21 cellular contexts compared by ENCODE assay signal in the genomic region with DNA sequence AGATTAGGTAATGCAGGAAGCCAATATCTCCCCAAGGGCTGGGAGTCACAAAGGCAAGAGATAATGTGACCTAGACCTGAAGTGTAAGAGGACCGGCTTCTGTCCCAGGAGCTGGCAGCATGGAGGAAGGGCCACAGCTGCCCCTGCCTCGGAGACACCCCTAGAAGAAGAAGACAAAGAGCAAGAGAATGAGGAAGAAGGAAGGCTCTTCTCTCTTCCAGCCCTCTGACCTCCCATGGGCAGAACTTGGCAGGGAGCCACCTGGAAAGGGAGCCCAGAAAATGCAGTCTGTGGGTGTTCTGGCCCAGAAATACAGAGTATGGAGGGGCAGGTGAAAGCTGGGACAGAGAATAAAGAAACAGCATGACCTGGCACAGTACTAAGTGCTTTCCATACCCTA.
DNase-seq lines count a peak whose midpoint lies in the region; ATAC-seq and TF ChIP-seq lines count a peak whose summit lies in the region.
"Had no signal": no experiment of that assay in that cellular context is flagged by ENCODE, and none has a peak within 500 bp of the region (broad histone marks: within the 10 kb centered on the region; RNA-seq: fewer than 3 reads in every experiment).

No MANE protein-coding gene starts in this region.

- POLR2A ChIA-PET in RWPE1 (lab: Yijun Ruan, JAX; ENCODE audit: low non-redundant PET) = no interaction called here

- H3K27ac ChIP-seq in BLaER1 treated with 17β-estradiol and CSF1 and Interleukin-3, amounts not matched to agents 10 nM and 100 nM = no peak overlapping the region
- peak overlapping the region; percentile 76 for H3K27ac ChIP-seq in RWPE1
- peak overlapping the region in 3 of 4 donors; percentile 8 to 65 (median 36) for H3K27ac ChIP-seq in esophagus squamous epithelium
- H3K27ac ChIP-seq: BLaER1, Peyer's patch, SK-N-MC had no signal

- no peak for DNase-seq in RWPE1 (ENCODE audit: low spot score)
- DNase-seq in esophagus squamous epithelium (lab: John Stamatoyannopoulos, UW) = no peak
- peak; percentile 53 for DNase-seq in sciatic nerve (ENCODE audit: low spot score)
- no peak for DNase-seq in activated CD4-positive, CD25-positive, alpha-beta regulatory T cell (lab: John Stamatoyannopoulos, UW)
- no peak for DNase-seq in hepatic stellate cell (ENCODE audit: low spot score)
- DNase-seq: ACHN; CD8-positive, alpha-beta T cell; DND-41; MV-4-11; NCI-H1105 treated with DMSO at 0.1 percent for 48 hours; NCI-H2081; NCI-H2171 treated with DMSO at 0.1 percent for 48 hours; NCI-H524 treated with DMSO at 0.1 percent for 48 hours; NCI-H82; SHP77 had no signal

- TF ChIP-seq POLR2A in esophagus squamous epithelium (IDR thresholded peaks at IDR 0.05) = no peak

- WGBS in esophagus squamous epithelium, 2 donors = 63 to 78% methylated on average over 2 of the region's 2 CpGs

- peak overlapping the region; percentile 9 to 80 (median 26); a peak in 16 of 22 replicates for H3K4me2 ChIP-seq in BLaER1 treated with 17β-estradiol and CSF1 and Interleukin-3, amounts not matched to agents 10 nM and 100 nM
- H3K4me2 ChIP-seq: BLaER1 had no signal

- no peaks in the 10 kb centered on the region for H3K36me3 ChIP-seq in BLaER1 treated with 17β-estradiol and CSF1 and Interleukin-3, amounts not matched to agents 10 nM and 100 nM
- H3K36me3 ChIP-seq in esophagus squamous epithelium = no peaks in the 10 kb centered on the region
- H3K36me3 ChIP-seq: BLaER1, Peyer's patch had no signal

- no peaks in the 10 kb centered on the region for H4K20me1 ChIP-seq in BLaER1 treated with 17β-estradiol and CSF1 and Interleukin-3, amounts not matched to agents 10 nM and 100 nM
- H4K20me1 ChIP-seq: BLaER1 had no signal

- peaks cover 30 to 63% (median 40%) of the 10 kb centered on the region in 10 experiments for H3K4me1 ChIP-seq in BLaER1 treated with 17β-estradiol and CSF1 and Interleukin-3, amounts not matched to agents 10 nM and 100 nM
- H3K4me1 ChIP-seq in esophagus squamous epithelium = peaks cover 13 to 52% (median 25%) of the 10 kb centered on the region in 3 donors

- CTCF ChIA-PET in RWPE1 (lab: Yijun Ruan, JAX) = interaction anchor here (0.6 kb wide), 1 partner anchor 179 kb away, joined by 4 read pairs; no protein-coding TSS in a partner anchor

- no peaks in the 10 kb centered on the region for H3K27me3 ChIP-seq in BLaER1 treated with 17β-estradiol and CSF1 and Interleukin-3, amounts not matched to agents 10 nM and 100 nM
- H3K27me3 ChIP-seq in esophagus squamous epithelium = peaks cover 0 to 32% (median 0%) of the 10 kb centered on the region in 4 donors
- H3K27me3 ChIP-seq: BLaER1, Peyer's patch had no signal

- no peak overlapping the region for H3K4me3 ChIP-seq in BLaER1 treated with 17β-estradiol and CSF1 and Interleukin-3, amounts not matched to agents 10 nM and 100 nM
- H3K4me3 ChIP-seq in esophagus squamous epithelium = no peak overlapping the region
- H3K4me3 ChIP-seq: BLaER1, GM12878, Peyer's patch, SK-N-MC had no signal

- no peak for TF ChIP-seq CTCF in RWPE1 (conservative IDR thresholded peaks at IDR 0.05; ENCODE audit: low read depth)
- no peak for TF ChIP-seq CTCF in esophagus squamous epithelium (IDR thresholded peaks at IDR 0.05)

- ATAC-seq in sciatic nerve (no peak), HG03095 (IDR thresholded peaks at IDR 0.05; ENCODE audit: unreplicated experiment) (no peak)
- ATAC-seq: CD8-positive, alpha-beta T cell; GM12878 had no signal

- H3K9me3 ChIP-seq in BLaER1 treated with 17β-estradiol and CSF1 and Interleukin-3, amounts not matched to agents 10 nM and 100 nM (replicated peaks in 1 of 11) = no peaks in the 10 kb centered on the region; a peak in 1 of 22 replicates
- H3K9me3 ChIP-seq in esophagus squamous epithelium = no peaks in the 10 kb centered on the region
- H3K9me3 ChIP-seq: BLaER1, Peyer's patch had no signal

- no peak overlapping the region for H3K9ac ChIP-seq in BLaER1 treated with 17β-estradiol and CSF1 and Interleukin-3, amounts not matched to agents 10 nM and 100 nM
- H3K9ac ChIP-seq: BLaER1 had no signal

- intact Hi-C loops in esophagus squamous epithelium (cut with DNase I) (no loop called here), sciatic nerve (cut with DNase I) (no loop called here)

Comparison
In these comparisons a context has a peak if more than half of its experiments do, and no peak if none do; other contexts are left out.
1. H3K27ac ChIP-seq: peak in RWPE1 (single experiment) and esophagus squamous epithelium (3 of 4); none in BLaER1 treated with 17β-estradiol and CSF1 and Interleukin-3, amounts not matched to agents 10 nM and 100 nM (0 of 11).